ENCODE assay signal across 19 cellular contexts in genomic region chr9:122777935-122778671, GRCh38. TPM values are rescaled to one million over a fixed set of nuclear protein-coding genes. Genes with fewer than 3 reads are reported as not detected.
A peak's percentile ranks its signal among the peaks of the same experiment; 100 is the strongest.
DNase-seq lines count a peak whose midpoint lies in the region; ATAC-seq and TF ChIP-seq lines count a peak whose summit lies in the region.
"Had no signal": no experiment of that assay in that cellular context is flagged by ENCODE, and none has a peak within 500 bp of the region (broad histone marks: within the 10 kb centered on the region; RNA-seq: fewer than 3 reads in every experiment).

No MANE protein-coding gene starts in this region.

- no peak overlapping the region for H2AK5ac ChIP-seq in neuronal stem cell (ENCODE audit: low read depth, low read length)

- no peak overlapping the region for H2BK15ac ChIP-seq in neuronal stem cell (ENCODE audit: low read length)

- H3K4me3 ChIP-seq in HEK293 (ENCODE audit: low read depth, low read length) (no peak overlapping the region), neuronal stem cell (ENCODE audit: low read length in 2 of 2) (no peak overlapping the region)
- H3K4me3 ChIP-seq: BLaER1 treated with 17β-estradiol and CSF1 and Interleukin-3, amounts not matched to agents 10 nM and 100 nM; body of pancreas; prostate gland; vagina had no signal

- CTCF ChIA-PET in HEK293 (lab: Yijun Ruan, JAX) = interaction anchor here (1.0 to 2.0 kb wide), 3 partner anchors 30 to 679 kb away, joined by 4 to 7 read pairs (median 5); no protein-coding TSS in a partner anchor

- no peak overlapping the region for H3K18ac ChIP-seq in neuronal stem cell (ENCODE audit: low read length)

- H3K79me1 ChIP-seq in neuronal stem cell (ENCODE audit: low read depth, low read length) = no peaks in the 10 kb centered on the region

- peak; percentile 80 for DNase-seq in AG08396 (ENCODE audit: low spot score)
- DNase-seq in amniotic epithelial cell (ENCODE audit: low read depth) = peak; percentile 32
- DNase-seq in islet precursor cell = peak; percentile 90
- DNase-seq in T-helper 1 cell = no peak
- no peak for DNase-seq in neuronal stem cell (ENCODE audit: low spot score)
- no peak for DNase-seq in immature natural killer cell
- DNase-seq: activated CD4-positive, alpha-beta T cell treated with anti-CD3 and anti-CD28 coated beads for 1 hour; activated T-cell treated with anti-CD3 and anti-CD28 coated beads, Interleukin-2, amount 50 U/mL, for 4 hours; body of pancreas; GF-D8; NCI-H1436 had no signal

- no peak overlapping the region for H2BK120ac ChIP-seq in neuronal stem cell (ENCODE audit: low read depth, low read length)

- peaks cover 2% of the 10 kb centered on the region in 3 donors for H3K27me3 Mint-ChIP-seq in immature natural killer cell (ENCODE audit: low read depth in 3 of 3)
- H3K27me3 Mint-ChIP-seq: IgD-negative memory B cell had no signal

- no peak overlapping the region for H4K91ac ChIP-seq in neuronal stem cell (ENCODE audit: low read depth, low read length, poor library complexity)

- POLR2A ChIA-PET in HEK293 (lab: Yijun Ruan, JAX) = no interaction called here

- H3K27ac Mint-ChIP-seq in immature natural killer cell = no peak overlapping the region
- H3K27ac Mint-ChIP-seq: IgD-negative memory B cell; mesothelial cell of epicardium; stimulated activated effector memory CD8-positive, alpha-beta T cell treated with anti-CD3 and anti-CD28 coated beads, Interleukin-12 subunit alpha, Interleukin-12 subunit beta, amount 100 ng/mL, for 72 hours had no signal

- H3K36me3 ChIP-seq in HEK293 (ENCODE audit: control insufficient read depth in 2 of 2, insufficient read depth in 1 of 2, low read length in 2 of 2) = no peaks in the 10 kb centered on the region
- no peaks in the 10 kb centered on the region for H3K36me3 ChIP-seq in neuronal stem cell (replicated peaks in 1 of 2; ENCODE audit: control insufficient read depth in 2 of 2, insufficient read depth in 2 of 2, low read length in 2 of 2)
- H3K36me3 ChIP-seq: BLaER1 treated with 17β-estradiol and CSF1 and Interleukin-3, amounts not matched to agents 10 nM and 100 nM; prostate gland; vagina had no signal

- no peak overlapping the region for H3K14ac ChIP-seq in neuronal stem cell (ENCODE audit: low read length)

- no CpG with 5 or more reads among the region's 3 CpGs for WGBS in neuronal stem cell (ENCODE audit: extremely low coverage in 2 of 2, insufficient read length in 2 of 2, insufficient replicate concordance in 1 of 2), 2 donors

- H3K9me3 ChIP-seq in HEK293 (ENCODE audit: control insufficient read depth, insufficient read depth, low read depth, low read length) (no peaks in the 10 kb centered on the region), neuronal stem cell (replicated peaks in 1 of 2; ENCODE audit: control insufficient read depth in 2 of 2, insufficient read depth in 1 of 2, low read depth in 1 of 2, low read length in 2 of 2) (peaks cover 0 to 8% of the 10 kb centered on the region in 2 donors)
- H3K9me3 ChIP-seq: body of pancreas, prostate gland, vagina had no signal

- no peak overlapping the region for H3K23ac ChIP-seq in neuronal stem cell (ENCODE audit: low read depth, low read length, poor library complexity)

- H3K4me1 Mint-ChIP-seq in immature natural killer cell = no peaks in the 10 kb centered on the region
- H3K4me1 Mint-ChIP-seq: IgD-negative memory B cell; mesothelial cell of epicardium; stimulated activated effector memory CD8-positive, alpha-beta T cell treated with anti-CD3 and anti-CD28 coated beads, Interleukin-12 subunit alpha, Interleukin-12 subunit beta, amount 100 ng/mL, for 72 hours had no signal

- H3K36me3 Mint-ChIP-seq in immature natural killer cell = no peaks in the 10 kb centered on the region
- H3K36me3 Mint-ChIP-seq: mesothelial cell of epicardium; stimulated activated effector memory CD8-positive, alpha-beta T cell treated with anti-CD3 and anti-CD28 coated beads, Interleukin-12 subunit alpha, Interleukin-12 subunit beta, amount 100 ng/mL, for 72 hours had no signal

- H3K4me1 ChIP-seq in HEK293 (ENCODE audit: control insufficient read depth, insufficient read depth, low read length) = no peaks in the 10 kb centered on the region
- H3K4me1 ChIP-seq in neuronal stem cell (ENCODE audit: control insufficient read depth in 2 of 2, insufficient read depth in 1 of 2, low read depth in 1 of 2, low read length in 2 of 2) = no peaks in the 10 kb centered on the region
- H3K4me1 ChIP-seq: body of pancreas, prostate gland, vagina had no signal

- H3K9me3 Mint-ChIP-seq in immature natural killer cell = peaks cover 0 to 5% (median 2%) of the 10 kb centered on the region in 6 donors
- H3K9me3 Mint-ChIP-seq: stimulated activated effector memory CD8-positive, alpha-beta T cell treated with anti-CD3 and anti-CD28 coated beads, Interleukin-12 subunit alpha, Interleukin-12 subunit beta, amount 100 ng/mL, for 72 hours had no signal

- no peak for ATAC-seq in HG02852 (IDR thresholded peaks at IDR 0.05; ENCODE audit: unreplicated experiment)
- ATAC-seq: activated T-cell treated with anti-CD3 and anti-CD28 coated beads, Interleukin-2, amount 50 U/mL, for 4 hours; body of pancreas; stimulated activated effector memory CD8-positive, alpha-beta T cell treated with anti-CD3 and anti-CD28 coated beads, Interleukin-12 subunit alpha, Interleukin-12 subunit beta, amount 100 ng/mL, for 72 hours had no signal

- H3K4me2 ChIP-seq in neuronal stem cell (ENCODE audit: insufficient read depth, low read length, poor library complexity, severe bottlenecking) = no peak overlapping the region
- H3K4me2 ChIP-seq: BLaER1 treated with 17β-estradiol and CSF1 and Interleukin-3, amounts not matched to agents 10 nM and 100 nM had no signal

- no peak overlapping the region for H3K4ac ChIP-seq in neuronal stem cell (ENCODE audit: low read length)

- no peak overlapping the region for H2BK12ac ChIP-seq in neuronal stem cell (ENCODE audit: low read length)

- H2BK5ac ChIP-seq in neuronal stem cell (ENCODE audit: low read length) = no peak overlapping the region

- peaks cover 0 to 3% (median 0%) of the 10 kb centered on the region in 3 experiments for H3K27me3 ChIP-seq in neuronal stem cell (ENCODE audit: control insufficient read depth in 3 of 3, insufficient read depth in 3 of 3, low read depth in 1 of 3, low read length in 3 of 3)
- H3K27me3 ChIP-seq: BLaER1 treated with 17β-estradiol and CSF1 and Interleukin-3, amounts not matched to agents 10 nM and 100 nM; body of pancreas; vagina had no signal

- no peak overlapping the region for H2AFZ ChIP-seq in neuronal stem cell (ENCODE audit: low read length)

- H3K27ac ChIP-seq in HEK293 (ENCODE audit: extremely low read depth, low read depth, low read length) (no peak overlapping the region), neuronal stem cell (replicated peaks; ENCODE audit: low read length) (no peak overlapping the region)
- H3K27ac ChIP-seq: BLaER1 treated with 17β-estradiol and CSF1 and Interleukin-3, amounts not matched to agents 10 nM and 100 nM; body of pancreas; prostate gland; vagina had no signal

- H3K9ac ChIP-seq in neuronal stem cell (ENCODE audit: low read depth, low read length, poor library complexity) = no peak overlapping the region
- H3K9ac ChIP-seq: BLaER1 treated with 17β-estradiol and CSF1 and Interleukin-3, amounts not matched to agents 10 nM and 100 nM had no signal

- H4K8ac ChIP-seq in neuronal stem cell (ENCODE audit: low read depth, low read length) = no peak overlapping the region

- TF ChIP-seq CTCF in HEK293 (tag by site-specific recombination; IDR thresholded peaks at IDR 0.05) = no peak

- no peak overlapping the region for H3K4me3 Mint-ChIP-seq in immature natural killer cell
- H3K4me3 Mint-ChIP-seq: activated T-cell treated with anti-CD3 and anti-CD28 coated beads, Interleukin-2, amount 50 U/mL, for 4 hours; IgD-negative memory B cell; mesothelial cell of epicardium; stimulated activated effector memory CD8-positive, alpha-beta T cell treated with anti-CD3 and anti-CD28 coated beads, Interleukin-12 subunit alpha, Interleukin-12 subunit beta, amount 100 ng/mL, for 72 hours had no signal

TF ChIP-seq in HEK293, 187 proteins besides CTCF, POLR2A, EP300 and RAD21:
- no peak for TF ChIP-seq ZNF121 (tag by site-specific recombination; IDR thresholded peaks at IDR 0.05)
- peak; percentile 76 for TF ChIP-seq PRDM10 (tag by site-specific recombination; IDR thresholded peaks at IDR 0.05)
TF ChIP-seq in HEK293: peak in this region for 1.

RNA-seq across cellular contexts. Expression of gene OR5C1, which starts 10.6 kb away (rescaled TPM):
- not detected for polyA plus RNA-seq in neuronal stem cell (2013, experiment 1 of 2)
- polyA plus RNA-seq in neuronal stem cell (2013, experiment 2 of 2) = not detected
- polyA plus RNA-seq in immature natural killer cell = not detected
- polyA plus RNA-seq: IgD-negative memory B cell had no signal

RNA-seq across cellular contexts. Expression of gene OR1K1, which starts 21.8 kb away (rescaled TPM):
- not detected for polyA plus RNA-seq in neuronal stem cell (2013, experiment 1 of 2)
- polyA plus RNA-seq in neuronal stem cell (2013, experiment 2 of 2) = not detected
- not detected for polyA plus RNA-seq in immature natural killer cell
- polyA plus RNA-seq: IgD-negative memory B cell had no signal

RNA-seq across cellular contexts. Expression of gene OR1L6, which starts 36.0 kb away (rescaled TPM):
- not detected for polyA plus RNA-seq in neuronal stem cell (2013, experiment 1 of 2)
- polyA plus RNA-seq in neuronal stem cell (2013, experiment 2 of 2) = not detected
- not detected for polyA plus RNA-seq in immature natural killer cell
- polyA plus RNA-seq: IgD-negative memory B cell had no signal

RNA-seq across cellular contexts. Expression of gene PDCL, which starts 50.3 kb away (rescaled TPM):
- polyA plus RNA-seq in neuronal stem cell (2013, experiment 1 of 2) = 22.9 TPM
- polyA plus RNA-seq in neuronal stem cell (2013, experiment 2 of 2) = 24.5 TPM
- 10 to 100 TPM; 10.0 to 14.0 (median 13.6) TPM for polyA plus RNA-seq in immature natural killer cell

RNA-seq across cellular contexts. Expression of gene OR1L4, which starts 54.3 kb away (rescaled TPM):
- not detected for polyA plus RNA-seq in neuronal stem cell (2013, experiment 1 of 2)
- not detected for polyA plus RNA-seq in neuronal stem cell (2013, experiment 2 of 2)
- not detected for polyA plus RNA-seq in immature natural killer cell
- polyA plus RNA-seq: IgD-negative memory B cell had no signal

Comparison
In these comparisons a context has a peak if more than half of its experiments do, and no peak if none do; other contexts are left out.
1. DNase-seq: peak in AG08396 (single experiment), amniotic epithelial cell (single experiment) and islet precursor cell (single experiment); none in T-helper 1 cell (0 of 5), neuronal stem cell (single experiment) and immature natural killer cell (0 of 3).